Comparison of ENCODE assay signal across 8 cellular contexts in the genomic region with DNA sequence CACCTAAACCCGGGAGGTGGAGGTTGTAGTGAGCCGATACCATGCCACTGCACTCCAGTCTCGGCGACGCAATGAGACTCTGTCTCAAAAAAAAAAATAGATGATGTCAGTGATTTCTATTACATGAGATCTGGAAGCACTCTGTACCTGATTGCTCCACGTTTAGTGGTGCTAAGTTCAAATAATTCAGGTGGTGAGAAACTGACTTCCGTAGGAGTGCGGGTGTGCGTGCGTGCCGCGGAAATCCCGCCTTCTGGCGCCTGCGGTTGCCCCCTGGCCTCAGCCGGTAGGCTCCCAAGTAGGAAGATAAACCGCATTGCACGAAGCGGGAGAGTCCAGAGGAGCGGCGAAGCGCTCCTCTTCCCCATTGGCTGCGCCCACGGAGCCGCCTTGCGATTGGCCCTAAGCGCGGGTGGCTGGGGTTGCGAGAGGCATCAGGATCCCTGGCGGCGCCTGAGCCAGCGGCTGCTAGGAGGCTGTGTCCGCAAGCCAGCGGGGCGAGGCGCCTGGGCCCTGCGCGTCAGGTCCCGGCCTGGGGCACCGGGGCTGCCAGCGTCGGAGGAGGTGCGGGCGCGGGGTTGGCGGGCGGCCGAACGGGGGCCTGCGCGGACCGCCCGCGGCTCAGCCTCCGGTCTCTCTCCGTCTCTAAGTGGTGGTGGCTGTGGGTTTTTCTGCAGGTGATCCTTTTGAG. TPM values are rescaled to one million over a fixed set of nuclear protein-coding genes. Genes with fewer than 3 reads are reported as not detected.
DNase-seq lines count a peak whose midpoint lies in the region; ATAC-seq and TF ChIP-seq lines count a peak whose summit lies in the region.
"Not testable (repeated sequence)": the region's sequence is repeated elsewhere in the genome, so short reads cannot be mapped to it uniquely, and the experiment has no call there.

No MANE protein-coding gene starts in this region.

- not testable (repeated sequence) for H3K4me1 Mint-ChIP-seq in progenitor cell of endocrine pancreas (ENCODE audit: low read depth); stimulated activated effector memory CD8-positive, alpha-beta T cell treated with anti-CD3 and anti-CD28 coated beads, Interleukin-12 subunit alpha, Interleukin-12 subunit beta, amount 100 ng/mL, for 72 hours

- H3K4me3 Mint-ChIP-seq in progenitor cell of endocrine pancreas (ENCODE audit: low read depth): peak overlapping the region; percentile 73
- peak overlapping the region; percentile 61 for H3K4me3 Mint-ChIP-seq in stimulated activated effector memory CD8-positive, alpha-beta T cell treated with anti-CD3 and anti-CD28 coated beads, Interleukin-12 subunit alpha, Interleukin-12 subunit beta, amount 100 ng/mL, for 72 hours

- 7 to 8% methylated on average over 56 of the region's 56 CpGs for WGBS in ectodermal cell, 2 experiments

- not testable (repeated sequence) for H3K36me3 ChIP-seq in ectodermal cell (ENCODE audit: control insufficient read depth, insufficient read depth, low read length)

- H3K27me3 ChIP-seq in ectodermal cell (ENCODE audit: control insufficient read depth, insufficient read depth, low read length, poor library complexity, severe bottlenecking): not testable (repeated sequence)

- not testable (repeated sequence) for TF ChIP-seq CTCF in progenitor cell of endocrine pancreas (IDR thresholded peaks at IDR 0.05; ENCODE audit: unreplicated experiment)

- H3K27ac Mint-ChIP-seq in progenitor cell of endocrine pancreas: peak overlapping the region; percentile 62
- H3K27ac Mint-ChIP-seq in stimulated activated effector memory CD8-positive, alpha-beta T cell treated with anti-CD3 and anti-CD28 coated beads, Interleukin-12 subunit alpha, Interleukin-12 subunit beta, amount 100 ng/mL, for 72 hours: not testable (repeated sequence)

- H3K9me3 Mint-ChIP-seq in progenitor cell of endocrine pancreas (ENCODE audit: low read depth); stimulated activated effector memory CD8-positive, alpha-beta T cell treated with anti-CD3 and anti-CD28 coated beads, Interleukin-12 subunit alpha, Interleukin-12 subunit beta, amount 100 ng/mL, for 72 hours: not testable (repeated sequence)

- H3K27ac ChIP-seq in ectodermal cell (ENCODE audit: insufficient read depth, low read depth, low read length, poor library complexity, severe bottlenecking): not testable (repeated sequence)

- peak; percentile 82 for ATAC-seq in stimulated activated effector memory CD8-positive, alpha-beta T cell treated with anti-CD3 and anti-CD28 coated beads, Interleukin-12 subunit alpha, Interleukin-12 subunit beta, amount 100 ng/mL, for 72 hours

- not testable (repeated sequence) for H3K9me3 ChIP-seq in ectodermal cell (ENCODE audit: control insufficient read depth, low read length); iPS-18c (ENCODE audit: control insufficient read depth, insufficient read depth, low read length)

- H3K4me3 ChIP-seq in ectodermal cell (ENCODE audit: insufficient read depth, low read depth, low read length): peak overlapping the region; percentile 34
- peak overlapping the region; percentile 38; the same call in 1 of the 2 replicates for H3K4me3 ChIP-seq in iPS-18c (ENCODE audit: insufficient read depth, low read depth, low read length)

- peak; percentile 89 for DNase-seq in D341Med (ENCODE audit: low spot score)
- DNase-seq in NCI-H1417 (lab: John Stamatoyannopoulos, UW): peak; percentile 81 to 98 (median 96)
- peak; percentile 61 for DNase-seq in T follicular helper cell (ENCODE audit: low read depth)
- peak; percentile 32 to 55 for DNase-seq in activated T-helper 1 cell treated with anti-CD3 and anti-CD28 coated beads, Interleukin-2, amount 50 U/mL, for 16 hours (ENCODE audit: low read depth in 1 of 2, low spot score in 1 of 2)
- DNase-seq in progenitor cell of endocrine pancreas (ENCODE audit: low spot score, unreplicated experiment): peak; percentile 66
- peak; percentile 8 to 68 for DNase-seq in stimulated activated effector memory CD8-positive, alpha-beta T cell treated with anti-CD3 and anti-CD28 coated beads, Interleukin-12 subunit alpha, Interleukin-12 subunit beta, amount 100 ng/mL, for 72 hours (ENCODE audit: low spot score in 2 of 2)

- H3K27me3 Mint-ChIP-seq in progenitor cell of endocrine pancreas: peaks cover 16% of the 10 kb centered on the region

- H3K36me3 Mint-ChIP-seq in progenitor cell of endocrine pancreas (ENCODE audit: insufficient read depth); stimulated activated effector memory CD8-positive, alpha-beta T cell treated with anti-CD3 and anti-CD28 coated beads, Interleukin-12 subunit alpha, Interleukin-12 subunit beta, amount 100 ng/mL, for 72 hours: not testable (repeated sequence)

- not testable (repeated sequence) for H3K4me1 ChIP-seq in ectodermal cell (ENCODE audit: control insufficient read depth, insufficient read depth, low read length)

RNA-seq across cellular contexts. Expression of a gene that starts 16.4 kb away (rescaled TPM):
- polyA plus RNA-seq in ectodermal cell (2013, experiment 1 of 4): not detected
- not detected for polyA plus RNA-seq in ectodermal cell (2013, experiment 2 of 4)
- polyA plus RNA-seq in ectodermal cell (2013, experiment 3 of 4): not detected
- polyA plus RNA-seq in ectodermal cell (2013, experiment 4 of 4): not detected
- total RNA-seq in progenitor cell of endocrine pancreas: not detected in 2 replicates

RNA-seq across cellular contexts. Expression of a gene that starts 53.7 kb away (rescaled TPM):
- 77.3 TPM for polyA plus RNA-seq in ectodermal cell (2013, experiment 1 of 4)
- polyA plus RNA-seq in ectodermal cell (2013, experiment 2 of 4): 72.2 TPM
- polyA plus RNA-seq in ectodermal cell (2013, experiment 3 of 4): 58.2 TPM
- polyA plus RNA-seq in ectodermal cell (2013, experiment 4 of 4): 62.1 TPM
- 37.1 and 41.0 TPM in 2 replicates for total RNA-seq in progenitor cell of endocrine pancreas

Comparison
In these comparisons a context has a peak if more than half of its experiments do, and no peak if none do; other contexts are left out.
1. DNase-seq: peak in every context shown above with its lines; median percentile 96 in NCI-H1417; 89 in D341Med; 66 in progenitor cell of endocrine pancreas; 61 in T follicular helper cell; 44 in activated T-helper 1 cell treated with anti-CD3 and anti-CD28 coated beads, Interleukin-2, amount 50 U/mL, for 16 hours; 38 in stimulated activated effector memory CD8-positive, alpha-beta T cell treated with anti-CD3 and anti-CD28 coated beads, Interleukin-12 subunit alpha, Interleukin-12 subunit beta, amount 100 ng/mL, for 72 hours.